In genomic region chr2:28956890-28957289, GRCh38 we compare ENCODE assay signal across 11 cellular contexts. TPM values are rescaled to one million over a fixed set of nuclear protein-coding genes. Genes with fewer than 3 reads are reported as not detected.
DNase-seq lines count a peak whose midpoint lies in the region; ATAC-seq and TF ChIP-seq lines count a peak whose summit lies in the region.
"Had no signal": no experiment of that assay in that cellular context is flagged by ENCODE, and none has a peak within 500 bp of the region (broad histone marks: within the 10 kb centered on the region; RNA-seq: fewer than 3 reads in every experiment).

No MANE protein-coding gene starts in this region.

- no peak overlapping the region for H3K4me3 Mint-ChIP-seq in activated CD4-positive, alpha-beta T cell treated with anti-CD3 and anti-CD28 coated beads, Interleukin-2, amount 10 ng/mL, durations not matched to agents 24 days and 14 days

- BruUV-seq in PC-9 (replicated peaks; lab: Mats Ljungman, UMichigan): no TSS peak

- H3K79me2 ChIP-seq in PC-9 (ENCODE audit: low read depth): no peaks in the 10 kb centered on the region

- H3K36me3 Mint-ChIP-seq in activated CD4-positive, alpha-beta T cell treated with anti-CD3 and anti-CD28 coated beads, Interleukin-2, amount 10 ng/mL, durations not matched to agents 24 days and 14 days (ENCODE audit: low read depth): no peaks in the 10 kb centered on the region

- intact Hi-C loops in left ventricle myocardium inferior (cut with micrococcal nuclease) (no loop called here), Right ventricle myocardium superior (cut with DNase I) (loop anchor here (5.0 to 10.0 kb wide), 2 partner anchors 885 to 968 kb away; partner anchors contain the start of gene ALK), PC-9 (cut with micrococcal nuclease; ENCODE audit: unreplicated experiment) (loop anchor here (5.0 to 10.0 kb wide), 5 partner anchors 95 to 1160 kb away; no protein-coding TSS in a partner anchor)
- intact Hi-C loops in activated CD4-positive, alpha-beta T cell treated with anti-CD3 and anti-CD28 coated beads, Interleukin-2, amount 10 ng/mL, durations not matched to agents 24 days and 14 days (cut with micrococcal nuclease): no loop called here

- H3K4me3 ChIP-seq in left ventricle myocardium inferior (peak overlapping the region; percentile 42), PC-9 (no peak overlapping the region), fibroblast of mammary gland (ENCODE audit: control insufficient read depth, low read depth, low read length) (no peak overlapping the region), tibial nerve (peak overlapping the region in 1 of 4 donors; percentile 24), suprapubic skin (no peak overlapping the region)
- H3K4me3 ChIP-seq: skin epidermis had no signal

- DNase-seq in left ventricle myocardium inferior: no peak
- DNase-seq in Right ventricle myocardium superior: no peak
- no peak for DNase-seq in PC-9
- peak; percentile 39 for DNase-seq in fibroblast of mammary gland (ENCODE audit: low read depth)
- DNase-seq in tibial nerve (ENCODE audit: low spot score in 2 of 2): no peak
- no peak for DNase-seq in suprapubic skin (ENCODE audit: low spot score in 2 of 2)
- DNase-seq in activated CD4-positive, alpha-beta T cell treated with anti-CD3 and anti-CD28 coated beads, Interleukin-2, amount 10 ng/mL, durations not matched to agents 24 days and 14 days: no peak
- DNase-seq: NCI-H2081, upper lobe of left lung had no signal

- 0 out of 2 replicates have a peak, but pooled peaks cover 2% of the 10 kb centered on the region for H4K20me1 ChIP-seq in PC-9 (ENCODE audit: insufficient read depth)

- H3K36me3 ChIP-seq in left ventricle myocardium inferior: no peaks in the 10 kb centered on the region
- H3K36me3 ChIP-seq in PC-9 (ENCODE audit: low read depth): no peaks in the 10 kb centered on the region
- H3K36me3 ChIP-seq in tibial nerve: no peaks in the 10 kb centered on the region
- H3K36me3 ChIP-seq in suprapubic skin: no peaks in the 10 kb centered on the region
- H3K36me3 ChIP-seq: upper lobe of left lung had no signal

- peaks cover 37% of the 10 kb centered on the region for H3K4me1 ChIP-seq in left ventricle myocardium inferior
- H3K4me1 ChIP-seq in PC-9 (replicated peaks; ENCODE audit: insufficient read depth): peaks cover 6% of the 10 kb centered on the region; the same call in 1 of the 2 replicates
- peaks cover 0 to 25% (median 14%) of the 10 kb centered on the region in 4 donors for H3K4me1 ChIP-seq in tibial nerve
- H3K4me1 ChIP-seq in suprapubic skin: peaks cover 23% of the 10 kb centered on the region

- no peak overlapping the region for H2AFZ ChIP-seq in PC-9

- peaks cover 7% of the 10 kb centered on the region for H3K27me3 Mint-ChIP-seq in activated CD4-positive, alpha-beta T cell treated with anti-CD3 and anti-CD28 coated beads, Interleukin-2, amount 10 ng/mL, durations not matched to agents 24 days and 14 days

- H3F3A ChIP-seq in PC-9 (ENCODE audit: insufficient read depth, low read depth): peaks cover 32% of the 10 kb centered on the region; the same call in 1 of the 2 replicates

- ATAC-seq in Right ventricle myocardium superior (ENCODE audit: poor library complexity) (no peak), HG03095 (IDR thresholded peaks at IDR 0.05; ENCODE audit: unreplicated experiment) (no peak)

- POLR2A ChIA-PET in PC-9 (lab: Charles Lee; ENCODE audit: unreplicated experiment): no interaction called here

- H3K27ac ChIP-seq in left ventricle myocardium inferior (replicated peaks): no peak overlapping the region
- no peak overlapping the region for H3K27ac ChIP-seq in PC-9
- peak overlapping the region in 1 of 4 donors; percentile 9 for H3K27ac ChIP-seq in tibial nerve
- H3K27ac ChIP-seq in suprapubic skin: no peak overlapping the region
- H3K27ac ChIP-seq: skin epidermis, upper lobe of left lung had no signal

- TF ChIP-seq POLR2A in tibial nerve (IDR thresholded peaks at IDR 0.05): no peak
- TF ChIP-seq POLR2A in suprapubic skin (IDR thresholded peaks at IDR 0.05): no peak

- TF ChIP-seq CTCF in left ventricle myocardium inferior (IDR thresholded peaks at IDR 0.05; ENCODE audit: borderline replicate concordance) (peak; percentile 68), PC-9 (conservative IDR thresholded peaks at IDR 0.05) (0 out of 2 replicates have a peak, but pooled peaks have one; percentile 45), fibroblast of mammary gland (conservative IDR thresholded peaks at IDR 0.05; ENCODE audit: control insufficient read depth, insufficient read depth, low read depth, low read length) (peak; percentile 39), tibial nerve (IDR thresholded peaks at IDR 0.05) (peak in 3 of 5 experiments; percentile 18 to 50 (median 29)), suprapubic skin (IDR thresholded peaks at IDR 0.05) (peak in 1 of 2 donors; percentile 11)

- CTCF ChIA-PET in PC-9 (lab: Charles Lee): no interaction called here

- TF ChIP-seq EP300 in tibial nerve (IDR thresholded peaks at IDR 0.05) (no peak), suprapubic skin (IDR thresholded peaks at IDR 0.05) (no peak)

- peaks cover 12% of the 10 kb centered on the region for H3K4me1 Mint-ChIP-seq in activated CD4-positive, alpha-beta T cell treated with anti-CD3 and anti-CD28 coated beads, Interleukin-2, amount 10 ng/mL, durations not matched to agents 24 days and 14 days

- H3K9me3 ChIP-seq in left ventricle myocardium inferior (replicated peaks): no peaks in the 10 kb centered on the region
- H3K9me3 ChIP-seq in PC-9 (ENCODE audit: insufficient read depth, low read depth): no peaks in the 10 kb centered on the region
- no peaks in the 10 kb centered on the region for H3K9me3 ChIP-seq in tibial nerve
- no peaks in the 10 kb centered on the region for H3K9me3 ChIP-seq in suprapubic skin
- H3K9me3 ChIP-seq: upper lobe of left lung had no signal

- H3K27me3 ChIP-seq in left ventricle myocardium inferior (ENCODE audit: low read depth) (peaks cover 9% of the 10 kb centered on the region), PC-9 (ENCODE audit: insufficient read depth, low read depth) (no peaks in the 10 kb centered on the region), tibial nerve (no peaks in the 10 kb centered on the region), suprapubic skin (no peaks in the 10 kb centered on the region)
- H3K27me3 ChIP-seq: upper lobe of left lung had no signal

- 43 to 75% methylated on average over 15 of the region's 15 CpGs for WGBS in tibial nerve, 2 donors
- WGBS in suprapubic skin: 80% methylated on average over 15 of the region's 15 CpGs

- H3K4me2 ChIP-seq in PC-9: no peak overlapping the region

- no peaks in the 10 kb centered on the region for H3K9me3 Mint-ChIP-seq in activated CD4-positive, alpha-beta T cell treated with anti-CD3 and anti-CD28 coated beads, Interleukin-2, amount 10 ng/mL, durations not matched to agents 24 days and 14 days

- no peak overlapping the region for H3K27ac Mint-ChIP-seq in activated CD4-positive, alpha-beta T cell treated with anti-CD3 and anti-CD28 coated beads, Interleukin-2, amount 10 ng/mL, durations not matched to agents 24 days and 14 days

- no peaks in the 10 kb centered on the region for H3K9me2 ChIP-seq in PC-9 (ENCODE audit: insufficient read depth)

RNA-seq across cellular contexts. Expression of gene TOGARAM2, which starts 24.2 kb away (rescaled TPM):
- total RNA-seq in left ventricle myocardium inferior (51.9 TPM), Right ventricle myocardium superior (42.8 TPM), PC-9 (2021) (0.44 and 0.45 TPM in 2 replicates), tibial nerve (10 to 100 TPM in 3 of 4 donors, 1 to 10 TPM in 1; 6.0 to 35.0 (median 19.5) TPM), suprapubic skin (1 to 10 TPM in 2 of 4 donors, under 1 TPM in 2; 0.08 to 4.9 (median 1.4) TPM)
- 4.8 and 6.7 TPM in 2 replicates for total RNA-seq in activated CD4-positive, alpha-beta T cell treated with anti-CD3 and anti-CD28 coated beads, Interleukin-2, amount 10 ng/mL, durations not matched to agents 24 days and 14 days

Comparison
In these comparisons a context has a peak if more than half of its experiments do, and no peak if none do; other contexts are left out.
1. intact Hi-C loops: an anchor here in Right ventricle myocardium superior (5.0 to 10.0 kb wide) and PC-9 (5.0 to 10.0 kb wide); none called in left ventricle myocardium inferior and activated CD4-positive, alpha-beta T cell treated with anti-CD3 and anti-CD28 coated beads, Interleukin-2, amount 10 ng/mL, durations not matched to agents 24 days and 14 days.